8 cellular contexts compared by ENCODE assay signal in genomic region chr2:171688129-171688465, GRCh38. TPM values are rescaled to one million over a fixed set of nuclear protein-coding genes. Genes with fewer than 3 reads are reported as not detected.
DNase-seq lines count a peak whose midpoint lies in the region; ATAC-seq and TF ChIP-seq lines count a peak whose summit lies in the region.

No MANE protein-coding gene starts in this region.

- intact Hi-C loops in right lobe of liver (cut with DNase I) = no loop called here
- intact Hi-C loops in thyroid gland (cut with DNase I) = no loop called here

- H3K4me1 Mint-ChIP-seq in activated T-cell treated with anti-CD3 and anti-CD28 coated beads, Interleukin-2, amount 50 U/mL, for 72 hours (ENCODE audit: low read depth) = peaks cover 30% of the 10 kb centered on the region
- peaks cover 51% of the 10 kb centered on the region for H3K4me1 Mint-ChIP-seq in brain

- H3K27ac ChIP-seq in right lobe of liver (peak overlapping the region; percentile 75 to 79 (median 77)), thyroid gland (peak overlapping the region in 2 of 3 donors; percentile 87 to 91)

- TF ChIP-seq CTCF in brain (conservative IDR thresholded peaks at IDR 0.05) (no peak), right lobe of liver (IDR thresholded peaks at IDR 0.05) (no peak), thyroid gland (IDR thresholded peaks at IDR 0.05) (no peak)

- peaks cover 5 to 7% of the 10 kb centered on the region in 2 donors for H3K36me3 Mint-ChIP-seq in activated T-cell treated with anti-CD3 and anti-CD28 coated beads, Interleukin-2, amount 50 U/mL, for 72 hours (ENCODE audit: insufficient read depth in 2 of 2)
- peaks cover 33% of the 10 kb centered on the region for H3K36me3 Mint-ChIP-seq in brain

- ATAC-seq in activated T-cell treated with anti-CD3 and anti-CD28 coated beads, Interleukin-2, amount 50 U/mL, for 72 hours (replicated peaks in 1 of 2) = peak in 1 of 2 donors; percentile 22
- ATAC-seq in HG03565 (IDR thresholded peaks at IDR 0.05; ENCODE audit: unreplicated experiment) (peak; percentile 5), right lobe of liver (peak in 1 of 4 donors; percentile 2)

- H3K4me1 ChIP-seq in right lobe of liver (peaks cover 0 to 10% (median 5%) of the 10 kb centered on the region in 4 donors), thyroid gland (peaks cover 10 to 16% of the 10 kb centered on the region in 2 donors)

- no peaks in the 10 kb centered on the region for H3K27me3 Mint-ChIP-seq in activated T-cell treated with anti-CD3 and anti-CD28 coated beads, Interleukin-2, amount 50 U/mL, for 72 hours (ENCODE audit: low read depth)
- peaks cover 17% of the 10 kb centered on the region for H3K27me3 Mint-ChIP-seq in brain

- H3K27me3 ChIP-seq in right lobe of liver (no peaks in the 10 kb centered on the region), thyroid gland (no peaks in the 10 kb centered on the region)

- peaks cover 0 to 6% (median 1%) of the 10 kb centered on the region in 4 donors for H3K36me3 ChIP-seq in right lobe of liver
- H3K36me3 ChIP-seq in thyroid gland = peaks cover 0 to 4% of the 10 kb centered on the region in 2 donors

- TF ChIP-seq POLR2A in right lobe of liver (IDR thresholded peaks at IDR 0.05) (no peak), thyroid gland (IDR thresholded peaks at IDR 0.05) (no peak)

- no peaks in the 10 kb centered on the region for H3K9me3 Mint-ChIP-seq in activated T-cell treated with anti-CD3 and anti-CD28 coated beads, Interleukin-2, amount 50 U/mL, for 72 hours
- H3K9me3 Mint-ChIP-seq in brain = no peaks in the 10 kb centered on the region

- H3K9me3 ChIP-seq in right lobe of liver (no peaks in the 10 kb centered on the region), thyroid gland (no peaks in the 10 kb centered on the region)

- H3K4me3 Mint-ChIP-seq in activated T-cell treated with anti-CD3 and anti-CD28 coated beads, Interleukin-2, amount 50 U/mL, for 72 hours = peak overlapping the region; percentile 91 to 92
- H3K4me3 Mint-ChIP-seq in brain = peak overlapping the region; percentile 90 to 95 (median 91)

- DNase-seq in activated T-cell treated with anti-CD3 and anti-CD28 coated beads, Interleukin-2, amount 50 U/mL, for 72 hours = no peak
- no peak for DNase-seq in activated T-cell treated with anti-CD3 and anti-CD28 coated beads, Interleukin-2, amount 50 U/mL, for 1 hour
- DNase-seq in right lobe of liver (no peak), thyroid gland (no peak), activated gamma-delta T cell treated with Interleukin-2 at 50 U/mL for 16 hours (no peak)
- DNase-seq in stimulated activated CD4-positive, alpha-beta T cell treated with anti-CD3 and anti-CD28 coated beads, Interleukin-4, amount 100 ng/mL, for 24 hours = no peak

- H3K27ac Mint-ChIP-seq in activated T-cell treated with anti-CD3 and anti-CD28 coated beads, Interleukin-2, amount 50 U/mL, for 72 hours = peak overlapping the region; percentile 84
- peak overlapping the region; percentile 95 to 100 (median 99) for H3K27ac Mint-ChIP-seq in brain

- 0% methylated on average over 9 of the region's 10 CpGs for WGBS in right lobe of liver (ENCODE audit: insufficient coverage, low coverage, low lambda C conversion rate, missing lambda C conversion rate)
- 0% methylated on average over 10 of the region's 10 CpGs for WGBS in thyroid gland, 2 donors

- peak overlapping the region; percentile 94 to 96 (median 95) for H3K4me3 ChIP-seq in right lobe of liver
- H3K4me3 ChIP-seq in thyroid gland (replicated peaks in 1 of 3) = peak overlapping the region; percentile 74 to 99 (median 87)

RNA-seq across cellular contexts. Expression of gene DYNC1I2, which starts 0.8 kb away (rescaled TPM):
- total RNA-seq in activated T-cell treated with anti-CD3 and anti-CD28 coated beads, Interleukin-2, amount 50 U/mL, for 72 hours = 10 to 100 TPM; 37.6 to 39.5 TPM
- polyA plus RNA-seq in brain (ENCODE audit: insufficient read depth, low read depth, low replicate concordance) = 154 TPM
- total RNA-seq in right lobe of liver = 10 to 100 TPM; 19.1 to 33.6 (median 28.6) TPM
- total RNA-seq in thyroid gland = 100 to 1,000 TPM in 1 of 4 donors, 10 to 100 TPM in 3; 85.5 to 101 (median 98.1) TPM
